ENCODE assay signal across 2 cellular contexts in genomic region chr4:164990786-164991185, GRCh38. TPM values are rescaled to one million over a fixed set of nuclear protein-coding genes. Genes with fewer than 3 reads are reported as not detected.
"Had no signal": no experiment of that assay in that cellular context is flagged by ENCODE, and none has a peak within 500 bp of the region (broad histone marks: within the 10 kb centered on the region; RNA-seq: fewer than 3 reads in every experiment).

No MANE protein-coding gene starts in this region.

RNA-seq across cellular contexts. Expression of gene TRIM61, which starts 13.3 kb away (rescaled TPM):
- total RNA-seq: G401 had no signal

RNA-seq across cellular contexts. Expression of gene TRIM60, which starts 41.0 kb away (rescaled TPM):
- total RNA-seq: G401, GM12878 had no signal
- polyA plus RNA-seq: GM12878 had no signal
